ENCODE assay signal across 25 cellular contexts in the genomic region with DNA sequence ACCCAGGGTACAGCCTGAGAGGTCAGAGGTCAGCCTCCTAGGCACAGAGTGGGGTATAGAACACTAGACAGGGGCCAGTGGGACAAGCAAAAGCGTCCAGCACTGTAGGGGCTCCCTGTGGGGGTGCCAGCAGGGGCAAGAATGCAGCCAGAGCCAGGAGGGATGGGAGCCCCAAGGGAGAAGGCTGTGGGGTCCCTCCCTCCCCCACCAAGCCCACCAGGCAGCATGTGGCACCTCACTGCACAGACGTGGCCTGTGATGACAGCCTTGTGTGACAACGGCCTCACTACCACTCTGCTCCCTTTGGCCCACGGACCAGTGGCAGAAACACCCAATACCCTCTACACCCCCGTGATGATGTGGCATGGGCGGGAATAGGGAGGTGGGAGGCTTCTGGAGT.
"Had no signal": no experiment of that assay in that cellular context is flagged by ENCODE, and none has a peak within 500 bp of the region (broad histone marks: within the 10 kb centered on the region; RNA-seq: fewer than 3 reads in every experiment).

No MANE protein-coding gene starts in this region.

- H3K4me3 ChIP-seq: ascending aorta, breast epithelium, cardiac muscle cell, colonic mucosa, esophagus squamous epithelium had no signal

- H3K4me1 ChIP-seq: ascending aorta, colonic mucosa had no signal

- H3K36me3 ChIP-seq: breast epithelium, colonic mucosa had no signal

- H3K9me3 ChIP-seq: ascending aorta, breast epithelium, colonic mucosa, esophagus squamous epithelium had no signal

- H3K27me3 ChIP-seq: ascending aorta, breast epithelium, cardiac muscle cell, colonic mucosa, esophagus squamous epithelium had no signal

- DNase-seq: activated B cell treated with CpG ODN at 0.5 μM for 24 hours; activated CD4-positive, alpha-beta T cell treated with anti-CD3 and anti-CD28 coated beads for 48 hours; activated CD4-positive, alpha-beta T cell treated with anti-CD3 and anti-CD28 coated beads, Interleukin-2, amount 50 U/mL, for 1 hour; activated CD4-positive, alpha-beta T cell treated with anti-CD3 and anti-CD28 coated beads, Interleukin-2, amount 50 U/mL, for 48 hours; activated CD8-positive, alpha-beta memory T cell treated with anti-CD3 and anti-CD28 coated beads for 24 hours; activated CD8-positive, alpha-beta T cell treated with anti-CD3 and anti-CD28 coated beads for 36 hours; activated gamma-delta T cell; activated naive CD4-positive, alpha-beta T cell; activated naive CD4-positive, alpha-beta T cell treated with anti-CD3 and anti-CD28 coated beads, Interleukin-2, amount 10 ng/mL, durations not matched to agents 7 days and 5 days; activated naive CD8-positive, alpha-beta T cell treated with anti-CD3 and anti-CD28 coated beads, Interleukin-2, amount 10 ng/mL, durations not matched to agents 7 days and 5 days; activated T-cell treated with anti-CD3 and anti-CD28 coated beads, Interleukin-2, amount 50 U/mL, for 72 hours; central memory CD4-positive, alpha-beta T cell; cerebellar nuclear complex; colonic mucosa; effector CD8-positive, alpha-beta T cell; esophagus squamous epithelium; glutamatergic neuron; SW 1271; T-cell; T1000; WERI-Rb-1 had no signal

- H3K27ac ChIP-seq: ascending aorta, breast epithelium, cardiac muscle cell, colonic mucosa, epithelial cell of prostate, esophagus squamous epithelium, WERI-Rb-1 had no signal
